Comparison of ENCODE assay signal across 17 cellular contexts in genomic region chr5:90562331-90562730, GRCh38. TPM values are rescaled to one million over a fixed set of nuclear protein-coding genes. Genes with fewer than 3 reads are reported as not detected.
A peak's percentile ranks its signal among the peaks of the same experiment; 100 is the strongest.
DNase-seq lines count a peak whose midpoint lies in the region; ATAC-seq, FAIRE-seq and TF ChIP-seq lines count a peak whose summit lies in the region.
"Had no signal": no experiment of that assay in that cellular context is flagged by ENCODE, and none has a peak within 500 bp of the region (broad histone marks: within the 10 kb centered on the region; RNA-seq: fewer than 3 reads in every experiment).

No MANE protein-coding gene starts in this region.

- H3K4me3 ChIP-seq in HAP-1, result no peak overlapping the region
- H3K4me3 ChIP-seq in SJCRH30, result no peak overlapping the region
- no peak overlapping the region for H3K4me3 ChIP-seq in HepG2 (replicated peaks in 1 of 3; ENCODE audit: insufficient read depth in 1 of 3, low read depth in 2 of 3, low read length in 3 of 3)
- H3K4me3 ChIP-seq: BLaER1 treated with 17β-estradiol and CSF1 and Interleukin-3, amounts not matched to agents 10 nM and 100 nM; SJSA1; tibial nerve had no signal

- H3K4me1 ChIP-seq in HAP-1 (peaks cover 34% of the 10 kb centered on the region), SJCRH30 (peaks cover 10% of the 10 kb centered on the region), HepG2 (ENCODE audit: insufficient read depth, low read length) (no peaks in the 10 kb centered on the region)
- H3K4me1 ChIP-seq: BLaER1 treated with 17β-estradiol and CSF1 and Interleukin-3, amounts not matched to agents 10 nM and 100 nM had no signal

- no peak overlapping the region for H3K9ac ChIP-seq in HepG2 (ENCODE audit: insufficient read depth, low read depth, low read length)
- H3K9ac ChIP-seq: BLaER1 treated with 17β-estradiol and CSF1 and Interleukin-3, amounts not matched to agents 10 nM and 100 nM had no signal

- TF ChIP-seq RAD21 in HepG2 (CRISPR knock-in tag; IDR thresholded peaks at IDR 0.05), result no peak

- DNase-seq in HAP-1 (ENCODE audit: low spot score in 2 of 2) (peak; percentile 69 to 77), NCI-H2171 (lab: John Stamatoyannopoulos, UW) (peak; percentile 23), SJCRH30 (peak; percentile 50 to 68), nephron progenitor cell (peak; percentile 5), HepG2 (ENCODE audit: low spot score) (no peak), midbrain (lab: John Stamatoyannopoulos, UW) (no peak)
- no peak for DNase-seq in stimulated activated CD4-positive, alpha-beta T cell treated with anti-CD3 and anti-CD28 coated beads, Interleukin-4, amount 100 ng/mL, for 1 hour
- DNase-seq: activated gamma-delta T cell treated with Interleukin-2 at 50 U/mL for 16 hours, small intestine had no signal

- no peak for ATAC-seq in HepG2
- ATAC-seq: activated CD4-positive, CD25-positive, alpha-beta regulatory T cell treated with anti-CD3 and anti-CD28 coated beads, Interleukin-2, amount 50 U/mL, for 24 hours; stimulated activated effector memory CD8-positive, alpha-beta T cell treated with anti-CD3 and anti-CD28 coated beads, Interleukin-12 subunit alpha, Interleukin-12 subunit beta, amount 100 ng/mL, for 72 hours had no signal

- TF ChIP-seq CTCF in nephron progenitor cell (IDR thresholded peaks at IDR 0.05) (no peak), HepG2 (CRISPR knock-in tag; IDR thresholded peaks at IDR 0.05) (no peak)

- in situ Hi-C loops in HAP-1 (cut with MboI; ENCODE audit: low sequenced_read_pairs), result no loop called here
- in situ Hi-C loops in HepG2 (cut with HindIII; ENCODE audit: extremely low pct_ligation_motif_present, low pct_unique_long_range_greater_than_20kb), result no loop called here

- no peak for TF ChIP-seq EP300 in HepG2 (IDR thresholded peaks at IDR 0.05; ENCODE audit: low read depth in 2 of 2, low read length in 2 of 2)
- no peak for TF ChIP-seq EP300 in HepG2 (CRISPR knock-in tag; IDR thresholded peaks at IDR 0.05; ENCODE audit: borderline replicate concordance)

- peaks cover 48% of the 10 kb centered on the region for H3K4me1 Mint-ChIP-seq in nephron progenitor cell

- H3K79me2 ChIP-seq in HepG2 (ENCODE audit: insufficient read depth, low read length), result no peaks in the 10 kb centered on the region

- H2AFZ ChIP-seq in HepG2 (ENCODE audit: low read length), result no peak overlapping the region

- H3K27me3 ChIP-seq in HAP-1 (ENCODE audit: low read depth), result no peaks in the 10 kb centered on the region
- H3K27me3 ChIP-seq in SJCRH30, result no peaks in the 10 kb centered on the region
- H3K27me3 ChIP-seq in HepG2 (ENCODE audit: control insufficient read depth in 1 of 2, insufficient read depth in 2 of 2, low read length in 2 of 2), result peaks cover 0 to 22% of the 10 kb centered on the region in 2 experiments; a peak in 4 of 5 replicates

- intact Hi-C loops in HepG2 (cut with micrococcal nuclease; ENCODE audit: unreplicated experiment), result no loop called here

- no peak for FAIRE-seq in HepG2 (lab: Jason Lieb, UNC)
- FAIRE-seq: colon, GM19239, small intestine had no signal

- H4K20me1 ChIP-seq in HepG2 (ENCODE audit: insufficient read depth, low read length), result no peaks in the 10 kb centered on the region
- H4K20me1 ChIP-seq: BLaER1 treated with 17β-estradiol and CSF1 and Interleukin-3, amounts not matched to agents 10 nM and 100 nM had no signal

- no TSS peak for BruUV-seq in HepG2 (replicated peaks; lab: Mats Ljungman, UMichigan)

- H3K27me3 Mint-ChIP-seq in nephron progenitor cell (ENCODE audit: low read depth, poor library complexity), result no peaks in the 10 kb centered on the region

- no peak for TF ChIP-seq POLR2A in HepG2 (IDR thresholded peaks at IDR 0.05; ENCODE audit: insufficient read depth in 1 of 2, low read depth in 2 of 2, low read length in 2 of 2)

- peak overlapping the region; percentile 62 for H3K4me3 Mint-ChIP-seq in nephron progenitor cell
- H3K4me3 Mint-ChIP-seq: stimulated activated effector memory CD8-positive, alpha-beta T cell treated with anti-CD3 and anti-CD28 coated beads, Interleukin-12 subunit alpha, Interleukin-12 subunit beta, amount 100 ng/mL, for 72 hours; T-helper 2 cell treated with Interferon-gamma antibody and Interleukin-4, amounts not matched to agents 5 μg/mL and 100 μg/mL, for 36 hours had no signal

- CTCF ChIA-PET in HepG2 (lab: Yijun Ruan, JAX; ENCODE audit: low intra/inter-chr PET ratio, low total read pairs), result no interaction called here

- H3K36me3 ChIP-seq in HAP-1 (replicated peaks), result no peaks in the 10 kb centered on the region
- no peaks in the 10 kb centered on the region for H3K36me3 ChIP-seq in SJCRH30
- H3K36me3 ChIP-seq in HepG2 (replicated peaks in 1 of 2; ENCODE audit: control insufficient read depth in 1 of 2, insufficient read depth in 2 of 2, low read length in 2 of 2), result no peaks in the 10 kb centered on the region
- H3K36me3 ChIP-seq: BLaER1 treated with 17β-estradiol and CSF1 and Interleukin-3, amounts not matched to agents 10 nM and 100 nM; SJSA1; tibial nerve had no signal

- H3K9me3 Mint-ChIP-seq in nephron progenitor cell, result peaks cover 26% of the 10 kb centered on the region
- H3K9me3 Mint-ChIP-seq: stimulated activated effector memory CD8-positive, alpha-beta T cell treated with anti-CD3 and anti-CD28 coated beads, Interleukin-12 subunit alpha, Interleukin-12 subunit beta, amount 100 ng/mL, for 72 hours; T-helper 2 cell treated with Interferon-gamma antibody and Interleukin-4, amounts not matched to agents 5 μg/mL and 100 μg/mL, for 36 hours had no signal

- H3K9me3 ChIP-seq in HAP-1, result no peaks in the 10 kb centered on the region
- H3K9me3 ChIP-seq in SJCRH30 (replicated peaks), result no peaks in the 10 kb centered on the region
- H3K9me3 ChIP-seq in HepG2 (ENCODE audit: low read length), result no peaks in the 10 kb centered on the region
- H3K9me3 ChIP-seq: SJSA1, tibial nerve had no signal

- peak overlapping the region; percentile 25; the same call in 1 of the 2 replicates for H3K27ac ChIP-seq in SJCRH30
- no peak overlapping the region for H3K27ac ChIP-seq in HepG2 (ENCODE audit: extremely low read length, insufficient read depth, low read length)
- H3K27ac ChIP-seq: BLaER1 treated with 17β-estradiol and CSF1 and Interleukin-3, amounts not matched to agents 10 nM and 100 nM; SJSA1; tibial nerve had no signal

- WGBS in HepG2 (ENCODE audit: low lambda C conversion rate), result 0% methylated on average over 4 of the region's 5 CpGs

- POLR2A ChIA-PET in HepG2 (lab: Yijun Ruan, JAX), result no interaction called here

- no peak overlapping the region for H3K4me2 ChIP-seq in HepG2 (ENCODE audit: low read depth, low read length)
- H3K4me2 ChIP-seq: BLaER1 treated with 17β-estradiol and CSF1 and Interleukin-3, amounts not matched to agents 10 nM and 100 nM had no signal

- peak overlapping the region; percentile 17 for H3K27ac Mint-ChIP-seq in nephron progenitor cell
- H3K27ac Mint-ChIP-seq: stimulated activated effector memory CD8-positive, alpha-beta T cell treated with anti-CD3 and anti-CD28 coated beads, Interleukin-12 subunit alpha, Interleukin-12 subunit beta, amount 100 ng/mL, for 72 hours; T-helper 2 cell treated with Interferon-gamma antibody and Interleukin-4, amounts not matched to agents 5 μg/mL and 100 μg/mL, for 36 hours had no signal

- H3K36me3 Mint-ChIP-seq in nephron progenitor cell (ENCODE audit: low read depth), result peaks cover 31% of the 10 kb centered on the region
- H3K36me3 Mint-ChIP-seq: stimulated activated effector memory CD8-positive, alpha-beta T cell treated with anti-CD3 and anti-CD28 coated beads, Interleukin-12 subunit alpha, Interleukin-12 subunit beta, amount 100 ng/mL, for 72 hours had no signal

RNA-seq across cellular contexts. Expression of gene ADGRV1, which starts 3.7 kb away (rescaled TPM):
- total RNA-seq in SJCRH30 (2014; rRNA removed; shearing (Covaris generic)), result 13.1 and 21.4 TPM in 2 replicates
- 0.84 and 1.7 TPM in 2 replicates for total RNA-seq in HepG2 (2016; rRNA removed; fragmentation: Illumina TruSeq; extraction: Trizol)
- total RNA-seq in HepG2 (2016; cell fraction: cytosol; rRNA removed; fragmentation: Illumina TruSeq; extraction: Trizol; ENCODE audit: low read depth), result 0.35 and 0.40 TPM in 2 replicates
- total RNA-seq in HepG2 (2016; cell fraction: insoluble cytoplasmic fraction; rRNA removed; fragmentation: Illumina TruSeq; extraction: Trizol), result 1.4 and 1.5 TPM in 2 replicates
- total RNA-seq in HepG2 (2016; cell fraction: membrane; rRNA removed; fragmentation: Illumina TruSeq; extraction: Trizol), result 0.37 and 0.83 TPM in 2 replicates
- total RNA-seq in HepG2 (2016; cell fraction: nucleus; rRNA removed; fragmentation: Illumina TruSeq; extraction: Trizol), result 1.3 and 2.5 TPM in 2 replicates
- 3.9 and 5.9 TPM in 2 replicates for polyA plus RNA-seq in HepG2 (2011; rRNA removed)
- polyA plus RNA-seq in HepG2 (2011; cell fraction: cytosol; rRNA removed), result 2.1 and 6.3 TPM in 2 replicates
- 0.53 and 2.0 TPM in 2 replicates for polyA plus RNA-seq in HepG2 (2011; cell fraction: nucleus; rRNA removed)
- 5.9 and 7.6 TPM in 2 replicates for polyA plus RNA-seq in HepG2 (2012)
- polyA plus RNA-seq in HepG2 (2016; cell fraction: cytosol; fragmentation: Illumina TruSeq; extraction: Trizol; ENCODE audit: low read depth), result 0.26 and 0.35 TPM in 2 replicates
- polyA plus RNA-seq in HepG2 (2016; cell fraction: insoluble cytoplasmic fraction; fragmentation: Illumina TruSeq; extraction: Trizol; ENCODE audit: low read depth), result 1.1 and 1.4 TPM in 2 replicates
- polyA plus RNA-seq in HepG2 (2016; cell fraction: membrane; fragmentation: Illumina TruSeq; extraction: Trizol; ENCODE audit: low read depth), result 0.38 and 0.39 TPM in 2 replicates
- 0.36 and 1.2 TPM in 2 replicates for polyA plus RNA-seq in HepG2 (2016; cell fraction: nucleus; fragmentation: Illumina TruSeq; extraction: Trizol; ENCODE audit: insufficient read depth, low read depth)
- polyA minus RNA-seq in HepG2 (2011; rRNA and poly(A)+ RNA removed; ENCODE audit: low replicate concordance), result 1.9 and 2.7 TPM in 2 replicates
- 0.97 and 2.5 TPM in 2 replicates for polyA minus RNA-seq in HepG2 (2011; cell fraction: cytosol; rRNA and poly(A)+ RNA removed)
- polyA minus RNA-seq in HepG2 (2011; cell fraction: nucleus; rRNA and poly(A)+ RNA removed), result 1.2 and 2.7 TPM in 2 replicates

RNA-seq across cellular contexts. Expression of gene LYSMD3, which starts 32.9 kb away (rescaled TPM):
- total RNA-seq in SJCRH30 (2014; rRNA removed; shearing (Covaris generic)), result 15.3 and 15.5 TPM in 2 replicates
- total RNA-seq in HepG2 (2016; rRNA removed; fragmentation: Illumina TruSeq; extraction: Trizol), result 13.8 and 22.2 TPM in 2 replicates
- 1.2 and 1.6 TPM in 2 replicates for total RNA-seq in HepG2 (2016; cell fraction: cytosol; rRNA removed; fragmentation: Illumina TruSeq; extraction: Trizol; ENCODE audit: low read depth)
- 14.2 and 20.5 TPM in 2 replicates for total RNA-seq in HepG2 (2016; cell fraction: insoluble cytoplasmic fraction; rRNA removed; fragmentation: Illumina TruSeq; extraction: Trizol)
- 6.5 and 8.4 TPM in 2 replicates for total RNA-seq in HepG2 (2016; cell fraction: membrane; rRNA removed; fragmentation: Illumina TruSeq; extraction: Trizol)
- total RNA-seq in HepG2 (2016; cell fraction: nucleus; rRNA removed; fragmentation: Illumina TruSeq; extraction: Trizol), result 12.9 and 13.6 TPM in 2 replicates
- 6.3 and 9.1 TPM in 2 replicates for polyA plus RNA-seq in HepG2 (2011; rRNA removed)
- 3.3 and 5.8 TPM in 2 replicates for polyA plus RNA-seq in HepG2 (2011; cell fraction: cytosol; rRNA removed)
- 2.4 and 3.9 TPM in 2 replicates for polyA plus RNA-seq in HepG2 (2011; cell fraction: nucleus; rRNA removed)
- polyA plus RNA-seq in HepG2 (2012), result 10.3 and 10.4 TPM in 2 replicates
- polyA plus RNA-seq in HepG2 (2016; cell fraction: cytosol; fragmentation: Illumina TruSeq; extraction: Trizol; ENCODE audit: low read depth), result 0.70 and 0.91 TPM in 2 replicates
- polyA plus RNA-seq in HepG2 (2016; cell fraction: insoluble cytoplasmic fraction; fragmentation: Illumina TruSeq; extraction: Trizol; ENCODE audit: low read depth), result 17.8 and 21.3 TPM in 2 replicates
- 3.1 and 4.0 TPM in 2 replicates for polyA plus RNA-seq in HepG2 (2016; cell fraction: membrane; fragmentation: Illumina TruSeq; extraction: Trizol; ENCODE audit: low read depth)
- 14.8 and 16.7 TPM in 2 replicates for polyA plus RNA-seq in HepG2 (2016; cell fraction: nucleus; fragmentation: Illumina TruSeq; extraction: Trizol; ENCODE audit: insufficient read depth, low read depth)
- 3.2 and 6.4 TPM in 2 replicates for polyA minus RNA-seq in HepG2 (2011; rRNA and poly(A)+ RNA removed; ENCODE audit: low replicate concordance)
- 11.1 and 12.9 TPM in 2 replicates for polyA minus RNA-seq in HepG2 (2011; cell fraction: cytosol; rRNA and poly(A)+ RNA removed)
- 15.7 and 16.6 TPM in 2 replicates for polyA minus RNA-seq in HepG2 (2011; cell fraction: nucleus; rRNA and poly(A)+ RNA removed)

Comparison
In these comparisons a context has a peak if more than half of its experiments do, and no peak if none do; other contexts are left out.
1. DNase-seq: peak in HAP-1 (2 of 2), NCI-H2171 (single experiment), SJCRH30 (2 of 2) and nephron progenitor cell (single experiment); none in stimulated activated CD4-positive, alpha-beta T cell treated with anti-CD3 and anti-CD28 coated beads, Interleukin-4, amount 100 ng/mL, for 1 hour (single experiment), HepG2 (single experiment) and midbrain (single experiment).